ENCODE assay signal across 26 cellular contexts in the genomic region with DNA sequence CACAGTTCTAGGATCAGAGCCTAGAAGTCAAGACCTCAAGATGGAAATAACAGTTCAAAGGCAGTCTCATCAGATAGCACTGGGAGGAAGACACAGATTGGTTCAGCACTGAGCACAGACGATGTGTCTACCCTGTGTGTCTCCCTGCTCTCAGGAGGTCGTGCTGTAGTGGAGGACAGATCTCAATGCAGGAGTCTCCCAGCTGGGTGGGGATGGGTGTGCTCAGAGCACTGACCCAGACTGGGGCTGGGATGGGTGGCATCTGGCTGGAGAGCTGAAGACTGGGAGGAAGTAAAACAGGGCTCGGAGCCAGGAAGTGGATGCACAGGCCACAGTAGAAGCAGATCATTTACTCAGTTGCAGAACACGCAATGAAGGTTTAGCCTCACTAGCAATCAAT.
DNase-seq lines count a peak whose midpoint lies in the region; ATAC-seq and TF ChIP-seq lines count a peak whose summit lies in the region.
"Had no signal": no experiment of that assay in that cellular context is flagged by ENCODE, and none has a peak within 500 bp of the region (broad histone marks: within the 10 kb centered on the region; RNA-seq: fewer than 3 reads in every experiment).

No MANE protein-coding gene starts in this region.

- H3K36me3 Mint-ChIP-seq in CD8-positive, alpha-beta T cell, result no peaks in the 10 kb centered on the region
- peaks cover 4% of the 10 kb centered on the region for H3K36me3 Mint-ChIP-seq in T-cell
- no peaks in the 10 kb centered on the region for H3K36me3 Mint-ChIP-seq in activated CD4-positive, alpha-beta memory T cell treated with anti-CD3 and anti-CD28 coated beads for 36 hours
- H3K36me3 Mint-ChIP-seq: mesothelial cell of epicardium had no signal

- H3K4me1 Mint-ChIP-seq in CD8-positive, alpha-beta T cell (ENCODE audit: low read depth), result peaks cover 20% of the 10 kb centered on the region
- H3K4me1 Mint-ChIP-seq in T-cell, result peaks cover 12 to 16% (median 13%) of the 10 kb centered on the region in 3 donors
- H3K4me1 Mint-ChIP-seq in activated CD4-positive, alpha-beta memory T cell treated with anti-CD3 and anti-CD28 coated beads for 36 hours (ENCODE audit: low read depth), result no peaks in the 10 kb centered on the region
- H3K4me1 Mint-ChIP-seq: mesothelial cell of epicardium, nephron had no signal

- no peak for TF ChIP-seq CTCF in CD8-positive, alpha-beta T cell (IDR thresholded peaks at IDR 0.05)

- CTCF ChIA-PET in CD8-positive, alpha-beta T cell (lab: Charles Lee), result no interaction called here
- CTCF ChIA-PET in T-cell (lab: Charles Lee), result no interaction called here
- CTCF ChIA-PET in activated CD4-positive, alpha-beta memory T cell treated with anti-CD3 and anti-CD28 coated beads for 36 hours (lab: Charles Lee), result no interaction called here

- no peaks in the 10 kb centered on the region for H3K27me3 Mint-ChIP-seq in CD8-positive, alpha-beta T cell (ENCODE audit: low read depth)
- H3K27me3 Mint-ChIP-seq in T-cell, result no peaks in the 10 kb centered on the region
- no peaks in the 10 kb centered on the region for H3K27me3 Mint-ChIP-seq in activated CD4-positive, alpha-beta memory T cell treated with anti-CD3 and anti-CD28 coated beads for 36 hours

- POLR2A ChIA-PET in CD8-positive, alpha-beta T cell (lab: Charles Lee), result no interaction called here
- POLR2A ChIA-PET in T-cell (lab: Charles Lee), result no interaction called here
- POLR2A ChIA-PET in activated CD4-positive, alpha-beta memory T cell treated with anti-CD3 and anti-CD28 coated beads for 36 hours (lab: Charles Lee), result no interaction called here

- H3K9me3 ChIP-seq in CD8-positive, alpha-beta T cell (ENCODE audit: low read length), result no peaks in the 10 kb centered on the region
- H3K9me3 ChIP-seq: BLaER1, pancreas, sigmoid colon had no signal

- peaks cover 3% of the 10 kb centered on the region for H3K9me3 Mint-ChIP-seq in CD8-positive, alpha-beta T cell
- H3K9me3 Mint-ChIP-seq in T-cell, result peaks cover 0 to 5% (median 3%) of the 10 kb centered on the region in 3 donors
- peaks cover 4% of the 10 kb centered on the region for H3K9me3 Mint-ChIP-seq in activated CD4-positive, alpha-beta memory T cell treated with anti-CD3 and anti-CD28 coated beads for 36 hours

- no peak overlapping the region for H3K4me3 ChIP-seq in CD8-positive, alpha-beta T cell (ENCODE audit: low read depth, low read length)
- H3K4me3 ChIP-seq: BLaER1, cardiac muscle cell, pancreas, sigmoid colon, SK-N-MC had no signal

- H3K27me3 ChIP-seq in CD8-positive, alpha-beta T cell (ENCODE audit: insufficient read depth, low read length), result no peaks in the 10 kb centered on the region
- H3K27me3 ChIP-seq: BLaER1, cardiac muscle cell, pancreas, sigmoid colon had no signal

- intact Hi-C loops in CD8-positive, alpha-beta T cell (cut with DNase I, micrococcal nuclease), result loop anchor here in 1 of 2 experiments (2.0 kb wide), 1 partner anchor 14 kb away; no protein-coding TSS in a partner anchor
- intact Hi-C loops in activated CD4-positive, alpha-beta memory T cell treated with anti-CD3 and anti-CD28 coated beads for 36 hours (cut with micrococcal nuclease), result no loop called here

- H3K36me3 ChIP-seq in CD8-positive, alpha-beta T cell (ENCODE audit: insufficient read depth, low read length), result no peaks in the 10 kb centered on the region
- H3K36me3 ChIP-seq: BLaER1, cardiac muscle cell, pancreas, sigmoid colon had no signal

- H3K4me1 ChIP-seq in CD8-positive, alpha-beta T cell (ENCODE audit: insufficient read depth, low read length), result peaks cover 10% of the 10 kb centered on the region
- H3K4me1 ChIP-seq: BLaER1, pancreas, sigmoid colon had no signal

- peak overlapping the region; percentile 44 for H3K4me3 Mint-ChIP-seq in CD8-positive, alpha-beta T cell
- H3K4me3 Mint-ChIP-seq in T-cell, result peak overlapping the region in 1 of 3 donors; percentile 37
- H3K4me3 Mint-ChIP-seq in activated CD4-positive, alpha-beta memory T cell treated with anti-CD3 and anti-CD28 coated beads for 36 hours, result no peak overlapping the region
- H3K4me3 Mint-ChIP-seq: dendritic cell treated with granulocyte-macrophage colony-stimulating factor and Interleukin-4, amounts not matched to agents 40 ng/mL and 50 ng/mL, for 4 days; mesothelial cell of epicardium; nephron had no signal

- peak overlapping the region; percentile 78 for H3K27ac Mint-ChIP-seq in CD8-positive, alpha-beta T cell
- peak overlapping the region; percentile 89 for H3K27ac Mint-ChIP-seq in T-cell
- H3K27ac Mint-ChIP-seq in activated CD4-positive, alpha-beta memory T cell treated with anti-CD3 and anti-CD28 coated beads for 36 hours, result no peak overlapping the region
- H3K27ac Mint-ChIP-seq: dendritic cell treated with granulocyte-macrophage colony-stimulating factor and Interleukin-4, amounts not matched to agents 40 ng/mL and 50 ng/mL, for 4 days; mesothelial cell of epicardium; nephron had no signal

- no peak for DNase-seq in activated CD4-positive, CD25-positive, alpha-beta regulatory T cell (lab: John Stamatoyannopoulos, UW)
- peak in 1 of 7 experiments; percentile 47 for DNase-seq in CD8-positive, alpha-beta T cell
- DNase-seq in T-cell (no peak), islet precursor cell (peak; percentile 49), NCI-H1105 treated with DMSO at 0.1 percent for 48 hours (lab: John Stamatoyannopoulos, UW) (no peak), ACHN (no peak)
- no peak for DNase-seq in activated CD4-positive, alpha-beta memory T cell treated with anti-CD3 and anti-CD28 coated beads for 36 hours
- DNase-seq: activated gamma-delta T cell; amygdala; H7; IMR-90; left colon; NCI-H1436 treated with DMSO at 0.1 percent for 48 hours; NCI-H510A treated with DMSO at 0.1 percent for 48 hours; pancreas; sigmoid colon; stimulated activated CD4-positive, alpha-beta T cell treated with anti-CD3 and anti-CD28 coated beads, Interleukin-15, amount 100 ng/mL, for 24 hours; stimulated activated CD8-positive, alpha-beta memory T cell treated with anti-CD3 and anti-CD28 coated beads, Interleukin-4, amount 100 ng/mL, for 48 hours; T-helper 9 cell had no signal

- peak; percentile 17 to 32 for ATAC-seq in activated CD4-positive, CD25-positive, alpha-beta regulatory T cell treated with anti-CD3 and anti-CD28 coated beads, Interleukin-2, amount 50 U/mL, for 24 hours
- no peak for ATAC-seq in CD8-positive, alpha-beta T cell
- peak; percentile 52 to 62 (median 58) for ATAC-seq in T-cell (replicated peaks in 1 of 4)
- ATAC-seq: left colon, pancreas had no signal

- H3K27ac ChIP-seq in CD8-positive, alpha-beta T cell (ENCODE audit: low read depth, low read length), result no peak overlapping the region
- H3K27ac ChIP-seq: BLaER1, cardiac muscle cell, pancreas, sigmoid colon, SK-N-MC had no signal

- in situ Hi-C loops in ACHN (cut with HindIII; ENCODE audit: low pct_ligation_motif_present, low pct_unique_long_range_greater_than_20kb, low sequenced_read_pairs), result no loop called here
